In genomic region chr4:8439914-8440490, GRCh38 we compare ENCODE assay signal across 8 cellular contexts. TPM values are rescaled to one million over a fixed set of nuclear protein-coding genes. Genes with fewer than 3 reads are reported as not detected.
DNase-seq lines count a peak whose midpoint lies in the region; ATAC-seq and TF ChIP-seq lines count a peak whose summit lies in the region.

No MANE protein-coding gene starts in this region.

- H3K9me3 ChIP-seq in esophagus squamous epithelium (no peaks in the 10 kb centered on the region), neuronal stem cell (replicated peaks in 1 of 2; ENCODE audit: control insufficient read depth in 2 of 2, insufficient read depth in 1 of 2, low read depth in 1 of 2, low read length in 2 of 2) (peaks cover 0 to 3% of the 10 kb centered on the region in 2 donors)

- H3K4me3 ChIP-seq in esophagus squamous epithelium (peak overlapping the region; percentile 77 to 97 (median 82)), neuronal stem cell (ENCODE audit: low read length in 2 of 2) (peak overlapping the region; percentile 78 to 94)

- H3K27ac ChIP-seq in esophagus squamous epithelium: peak overlapping the region; percentile 92 to 99 (median 96)
- peak overlapping the region; percentile 8 for H3K27ac ChIP-seq in neuronal stem cell (replicated peaks; ENCODE audit: low read length)

- no peak overlapping the region for H4K91ac ChIP-seq in neuronal stem cell (ENCODE audit: low read depth, low read length, poor library complexity)

- H2AFZ ChIP-seq in neuronal stem cell (ENCODE audit: low read length): peak overlapping the region; percentile 96

- no peak overlapping the region for H2BK12ac ChIP-seq in neuronal stem cell (ENCODE audit: low read length)

- H3K27me3 ChIP-seq in esophagus squamous epithelium (no peaks in the 10 kb centered on the region), neuronal stem cell (ENCODE audit: control insufficient read depth in 3 of 3, insufficient read depth in 3 of 3, low read depth in 1 of 3, low read length in 3 of 3) (no peaks in the 10 kb centered on the region)

- no peak for TF ChIP-seq POLR2A in esophagus squamous epithelium (IDR thresholded peaks at IDR 0.05)

- no peak overlapping the region for H2AK5ac ChIP-seq in neuronal stem cell (ENCODE audit: low read depth, low read length)

- ATAC-seq in GM19397 (IDR thresholded peaks at IDR 0.05; ENCODE audit: unreplicated experiment) (peak; percentile 19), HG03432 (IDR thresholded peaks at IDR 0.05; ENCODE audit: unreplicated experiment) (peak; percentile 22)

- H3K79me1 ChIP-seq in neuronal stem cell (ENCODE audit: low read depth, low read length): peaks cover 9% of the 10 kb centered on the region

- no peak overlapping the region for H2BK120ac ChIP-seq in neuronal stem cell (ENCODE audit: low read depth, low read length)

- H2BK5ac ChIP-seq in neuronal stem cell (ENCODE audit: low read length): no peak overlapping the region

- H3K4me1 ChIP-seq in esophagus squamous epithelium: peaks cover 19 to 85% (median 46%) of the 10 kb centered on the region in 3 donors
- H3K4me1 ChIP-seq in neuronal stem cell (ENCODE audit: control insufficient read depth in 2 of 2, insufficient read depth in 1 of 2, low read depth in 1 of 2, low read length in 2 of 2): peaks cover 11 to 15% of the 10 kb centered on the region in 2 donors

- H3K36me3 ChIP-seq in esophagus squamous epithelium (peaks cover 0 to 7% (median 0%) of the 10 kb centered on the region in 3 donors), neuronal stem cell (replicated peaks in 1 of 2; ENCODE audit: control insufficient read depth in 2 of 2, insufficient read depth in 2 of 2, low read length in 2 of 2) (no peaks in the 10 kb centered on the region)

- WGBS in esophagus squamous epithelium, 2 donors: 13 to 18% methylated on average over 12 of the region's 12 CpGs
- WGBS in neuronal stem cell (ENCODE audit: extremely low coverage in 2 of 2, insufficient read length in 2 of 2, insufficient replicate concordance in 1 of 2), 2 donors: no CpG with 5 or more reads among the region's 12 CpGs

- no peak overlapping the region for H2BK15ac ChIP-seq in neuronal stem cell (ENCODE audit: low read length)

- no peak overlapping the region for H3K23ac ChIP-seq in neuronal stem cell (ENCODE audit: low read depth, low read length, poor library complexity)

- peak; percentile 71 for DNase-seq in CD1c-positive myeloid dendritic cell (ENCODE audit: extremely low spot score)
- peak; percentile 50 for DNase-seq in T1000 (lab: John Stamatoyannopoulos, UW)
- no peak for DNase-seq in esophagus squamous epithelium (lab: John Stamatoyannopoulos, UW)
- DNase-seq in neuronal stem cell (ENCODE audit: low spot score): no peak
- no peak for DNase-seq in NCI-H1092 treated with DMSO at 0.1 percent for 48 hours (lab: John Stamatoyannopoulos, UW)
- no peak for DNase-seq in globus pallidus (ENCODE audit: low spot score)

- no peak overlapping the region for H3K4ac ChIP-seq in neuronal stem cell (ENCODE audit: low read length)

- no peak overlapping the region for H3K14ac ChIP-seq in neuronal stem cell (ENCODE audit: low read length)

- H3K9ac ChIP-seq in neuronal stem cell (ENCODE audit: low read depth, low read length, poor library complexity): no peak overlapping the region

- no peak overlapping the region for H3K18ac ChIP-seq in neuronal stem cell (ENCODE audit: low read length)

- no peak overlapping the region for H4K8ac ChIP-seq in neuronal stem cell (ENCODE audit: low read depth, low read length)

- H3K4me2 ChIP-seq in neuronal stem cell (ENCODE audit: insufficient read depth, low read length, poor library complexity, severe bottlenecking): peak overlapping the region; percentile 84

- intact Hi-C loops in esophagus squamous epithelium (cut with DNase I): no loop called here

- TF ChIP-seq CTCF in esophagus squamous epithelium (IDR thresholded peaks at IDR 0.05): no peak

RNA-seq across cellular contexts. Expression of gene ACOX3, which starts 0.5 kb away (rescaled TPM):
- 10 to 100 TPM; 42.3 to 86.2 (median 50.3) TPM for total RNA-seq in esophagus squamous epithelium
- 7.3 TPM for polyA plus RNA-seq in neuronal stem cell (2013, experiment 1 of 2)
- polyA plus RNA-seq in neuronal stem cell (2013, experiment 2 of 2): 8.3 TPM

RNA-seq across cellular contexts. Expression of gene TRMT44, which starts 0.6 kb away (rescaled TPM):
- 10 to 100 TPM; 26.8 to 31.7 (median 28.8) TPM for total RNA-seq in esophagus squamous epithelium
- polyA plus RNA-seq in neuronal stem cell (2013, experiment 1 of 2): 5.4 TPM
- 4.4 TPM for polyA plus RNA-seq in neuronal stem cell (2013, experiment 2 of 2)

Comparison
In these comparisons a context has a peak if more than half of its experiments do, and no peak if none do; other contexts are left out.
1. DNase-seq: peak in CD1c-positive myeloid dendritic cell (single experiment) and T1000 (single experiment); none in esophagus squamous epithelium (single experiment), neuronal stem cell (single experiment), NCI-H1092 treated with DMSO at 0.1 percent for 48 hours (single experiment) and globus pallidus (single experiment).